ENCODE assay signal across 1 cellular context in genomic region chr19:45591004-45591637, GRCh38.
TF ChIP-seq lines count a peak whose summit lies in the region.

No MANE protein-coding gene starts in this region.

TF ChIP-seq in HepG2, 621 proteins besides CTCF, POLR2A, EP300 and RAD21 (continued from another document and continues in another):
- TF ChIP-seq ZBTB25 (CRISPR knock-in tag; IDR thresholded peaks at IDR 0.05) (peak; percentile 65; the same call in 1 of the 2 replicates), ZNF792 (CRISPR knock-in tag; IDR thresholded peaks at IDR 0.05) (peak; percentile 90), MATR3 (CRISPR knock-in tag; IDR thresholded peaks at IDR 0.05) (no peak), SRY (CRISPR knock-in tag; IDR thresholded peaks at IDR 0.05) (peak; percentile 76; the same call in 1 of the 2 replicates), ZBTB2 (CRISPR knock-in tag; IDR thresholded peaks at IDR 0.05; ENCODE audit: low read depth) (no peak), NFKB2 (CRISPR knock-in tag; IDR thresholded peaks at IDR 0.05; ENCODE audit: borderline replicate concordance) (peak; percentile 94), HNF1A (IDR thresholded peaks at IDR 0.05; ENCODE audit: low read depth) (no peak), HNF1A (CRISPR knock-in tag; IDR thresholded peaks at IDR 0.05; ENCODE audit: borderline replicate concordance) (0 out of 2 replicates have a peak, but pooled peaks have one; percentile 56), ZHX2 (IDR thresholded peaks at IDR 0.05; ENCODE audit: low read depth) (peak; percentile 25; the same call in 1 of the 2 replicates), ZHX2 (CRISPR knock-in tag; IDR thresholded peaks at IDR 0.05; ENCODE audit: borderline replicate concordance) (no peak), CREBL2 (CRISPR knock-in tag; IDR thresholded peaks at IDR 0.05; ENCODE audit: borderline replicate concordance) (peak; percentile 49; the same call in 1 of the 2 replicates), CSRNP1 (CRISPR knock-in tag; IDR thresholded peaks at IDR 0.05) (peak; percentile 71; the same call in 1 of the 2 replicates), MIER3 (CRISPR knock-in tag; IDR thresholded peaks at IDR 0.05; ENCODE audit: borderline replicate concordance) (peak; percentile 81), CBX5 (CRISPR knock-in tag; IDR thresholded peaks at IDR 0.05; ENCODE audit: borderline replicate concordance) (peak; percentile 69), HMG20B (CRISPR knock-in tag; conservative IDR thresholded peaks at IDR 0.05) (0 out of 2 replicates have a peak, but pooled peaks have one; percentile 61), ZNF142 (CRISPR knock-in tag; IDR thresholded peaks at IDR 0.05) (0 out of 2 replicates have a peak, but pooled peaks have one; percentile 26), MTA1 (CRISPR knock-in tag; IDR thresholded peaks at IDR 0.05; ENCODE audit: borderline replicate concordance) (0 out of 2 replicates have a peak, but pooled peaks have one; percentile 59), NR3C1 (CRISPR knock-in tag; IDR thresholded peaks at IDR 0.05) (no peak), ATM (IDR thresholded peaks at IDR 0.05; ENCODE audit: borderline replicate concordance) (no peak), LBX2 (CRISPR knock-in tag; IDR thresholded peaks at IDR 0.05; ENCODE audit: borderline replicate concordance) (no peak), HDAC2 (CRISPR knock-in tag; IDR thresholded peaks at IDR 0.05) (peak; percentile 79), ATAD3A (CRISPR knock-in tag; IDR thresholded peaks at IDR 0.05) (no peak), ZNF138 (CRISPR knock-in tag; IDR thresholded peaks at IDR 0.05; ENCODE audit: low read depth) (0 out of 2 replicates have a peak, but pooled peaks have one; percentile 49), ZNF687 (CRISPR knock-in tag; IDR thresholded peaks at IDR 0.05) (peak; percentile 98), ZNF724P (CRISPR knock-in tag; IDR thresholded peaks at IDR 0.05; ENCODE audit: borderline replicate concordance) (peak; percentile 83; the same call in 1 of the 2 replicates)
